26 cellular contexts compared by ENCODE assay signal in genomic region chr5:140600096-140600495, GRCh38. TPM values are rescaled to one million over a fixed set of nuclear protein-coding genes. Genes with fewer than 3 reads are reported as not detected.
"Had no signal": no experiment of that assay in that cellular context is flagged by ENCODE, and none has a peak within 500 bp of the region (broad histone marks: within the 10 kb centered on the region; RNA-seq: fewer than 3 reads in every experiment).

No MANE protein-coding gene starts in this region.

- H3K4me1 ChIP-seq: neural progenitor cell, psoas muscle, sigmoid colon, stomach, uterus had no signal

- ATAC-seq: naive thymus-derived CD4-positive, alpha-beta T cell; natural killer cell; psoas muscle; right cardiac atrium; right lobe of liver; stimulated activated effector memory CD8-positive, alpha-beta T cell treated with anti-CD3 and anti-CD28 coated beads, Interleukin-12 subunit alpha, Interleukin-12 subunit beta, amount 100 ng/mL, for 72 hours; stimulated activated naive B cell treated with anti-CD40 and anti-IgM and Interleukin-4, amounts not matched to agents 10 μg/mL and 1 μg/mL and 100 μg/mL, for 72 hours; upper lobe of right lung had no signal

- H3K27ac ChIP-seq: neural progenitor cell, ovary, parathyroid adenoma, psoas muscle, right lobe of liver, sigmoid colon, spleen, stomach, thoracic aorta, thyroid gland, tibial nerve, upper lobe of right lung, uterus had no signal

- H3K27me3 ChIP-seq: neural progenitor cell, ovary, right lobe of liver, sigmoid colon, spleen, stomach, thyroid gland, tibial nerve, upper lobe of right lung, uterus had no signal

- H3K36me3 ChIP-seq: neural progenitor cell, ovary, right lobe of liver, sigmoid colon, spleen, stomach, thoracic aorta, thyroid gland, tibial nerve, upper lobe of right lung, uterus had no signal

- H3K9me3 ChIP-seq: ovary, psoas muscle, right lobe of liver, sigmoid colon, spleen, stomach, thoracic aorta, thyroid gland, tibial nerve, upper lobe of right lung, uterus had no signal

- DNase-seq: naive thymus-derived CD4-positive, alpha-beta T cell; natural killer cell; occipital lobe; ovary; posterior cingulate gyrus; psoas muscle; right cardiac atrium; right lobe of liver; sigmoid colon; spleen; stimulated activated CD4-positive, alpha-beta T cell treated with anti-CD3 and anti-CD28 coated beads, Interleukin-12 subunit alpha, Interleukin-12 subunit beta, amount 100 ng/mL, for 4 hours; stimulated activated CD4-positive, alpha-beta T cell treated with anti-CD3 and anti-CD28 coated beads, Interleukin-1b, Interleukin-23, amount 100 ng/mL, for 48 hours; stimulated activated CD4-positive, alpha-beta T cell treated with anti-CD3 and anti-CD28 coated beads, Interleukin-4, amount 100 ng/mL, for 1 hour; stimulated activated naive B cell treated with anti-CD40 and anti-IgM and Interleukin-4, amounts not matched to agents 10 μg/mL and 1 μg/mL and 100 μg/mL, for 72 hours; stimulated activated naive CD4-positive, alpha-beta T cell treated with Interleukin-2 at 50 U/mL for 16 hours; stomach; thyroid gland; upper lobe of right lung; uterus had no signal

- H3K4me3 ChIP-seq: neural progenitor cell, ovary, psoas muscle, right lobe of liver, sigmoid colon, smooth muscle cell, spleen, stomach, thoracic aorta, thyroid gland, tibial nerve, upper lobe of right lung, uterus had no signal

RNA-seq across cellular contexts. Expression of gene CD14, which starts 32.9 kb away (rescaled TPM):
- total RNA-seq: progenitor cell of endocrine pancreas had no signal
